In the genomic region with DNA sequence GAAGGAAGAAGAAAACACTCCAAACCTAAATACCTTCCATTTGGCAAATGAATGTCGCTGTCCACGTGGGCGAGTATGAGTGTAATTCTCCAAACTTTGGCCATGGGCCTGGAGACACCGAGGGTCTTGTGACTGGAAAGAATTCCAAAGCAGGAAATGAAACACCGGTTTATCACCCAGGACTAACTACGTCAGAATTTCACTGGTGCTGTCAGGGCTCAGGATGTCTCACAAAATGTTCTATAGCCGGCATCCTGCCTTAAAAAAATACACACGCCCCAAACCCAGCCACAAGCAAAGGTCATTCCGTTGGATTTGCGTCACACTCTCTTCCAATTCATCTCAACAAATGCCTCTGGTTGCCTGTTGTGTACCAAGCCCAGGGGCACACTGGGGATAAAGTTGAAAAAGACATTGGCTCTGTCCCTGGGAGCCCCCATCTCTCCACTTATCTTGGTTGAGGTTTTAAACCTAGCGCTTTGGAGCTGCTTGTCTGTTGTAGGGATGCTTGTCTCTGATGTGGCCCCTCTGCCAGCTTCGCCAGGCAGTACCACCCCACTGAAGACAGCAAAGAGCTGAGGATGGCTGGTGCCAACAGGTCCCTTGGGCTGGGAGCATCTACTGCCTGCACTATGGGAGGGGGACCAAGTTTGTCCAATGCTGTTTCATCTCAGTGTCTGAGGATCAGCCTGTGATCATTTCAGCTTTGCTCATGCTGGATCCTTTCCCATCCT, we compare ENCODE assay signal across 8 cellular contexts. TPM values are rescaled to one million over a fixed set of nuclear protein-coding genes. Genes with fewer than 3 reads are reported as not detected.
DNase-seq lines count a peak whose midpoint lies in the region; ATAC-seq and TF ChIP-seq lines count a peak whose summit lies in the region.
"Had no signal": no experiment of that assay in that cellular context is flagged by ENCODE, and none has a peak within 500 bp of the region (broad histone marks: within the 10 kb centered on the region; RNA-seq: fewer than 3 reads in every experiment).

No MANE protein-coding gene starts in this region.

- H3K27ac ChIP-seq in right lobe of liver (peak overlapping the region; percentile 63 to 83 (median 83)), testis (peak overlapping the region; percentile 80 to 86)
- H3K27ac ChIP-seq: SK-N-MC had no signal

- H3K27me3 ChIP-seq in right lobe of liver (no peaks in the 10 kb centered on the region), testis (no peaks in the 10 kb centered on the region)

- intact Hi-C loops in right lobe of liver (cut with DNase I) (no loop called here), testis (cut with DNase I; ENCODE audit: low total_unique reads) (no loop called here)

- DNase-seq in LHCN-M2 (ENCODE audit: low read depth) (peak; percentile 95), brain pericyte (ENCODE audit: low read depth, low spot score) (peak; percentile 82), right lobe of liver (peak in 1 of 3 donors; percentile 47), testis (peak; percentile 50), NCI-H1092 treated with DMSO at 0.1 percent for 48 hours (lab: John Stamatoyannopoulos, UW) (no peak)

- peaks cover 0 to 9% (median 0%) of the 10 kb centered on the region in 4 donors for H3K4me1 ChIP-seq in right lobe of liver
- H3K4me1 ChIP-seq in testis = peaks cover 17% of the 10 kb centered on the region

- TF ChIP-seq POLR2A in right lobe of liver (IDR thresholded peaks at IDR 0.05) (no peak), testis (IDR thresholded peaks at IDR 0.05) (no peak)

- 70% methylated on average over 6 of the region's 12 CpGs for WGBS in right lobe of liver (ENCODE audit: insufficient coverage, low coverage, low lambda C conversion rate, missing lambda C conversion rate)
- 56 to 64% methylated on average over 12 of the region's 12 CpGs for WGBS in testis, 2 donors

- TF ChIP-seq CTCF in right lobe of liver (IDR thresholded peaks at IDR 0.05) (no peak), testis (IDR thresholded peaks at IDR 0.05) (no peak)

- H3K9me3 ChIP-seq in right lobe of liver (no peaks in the 10 kb centered on the region), testis (no peaks in the 10 kb centered on the region)

- H3K4me3 ChIP-seq in right lobe of liver (no peak overlapping the region), testis (no peak overlapping the region)

- ATAC-seq in right lobe of liver (peak; percentile 60 to 68 (median 64)), GM21529 (IDR thresholded peaks at IDR 0.05; ENCODE audit: unreplicated experiment) (no peak), HG02798 (IDR thresholded peaks at IDR 0.05; ENCODE audit: poor library complexity, unreplicated experiment) (no peak)

- H3K36me3 ChIP-seq in right lobe of liver = no peaks in the 10 kb centered on the region
- H3K36me3 ChIP-seq in testis (ENCODE audit: low read depth, missing control alignments) = no peaks in the 10 kb centered on the region

RNA-seq across cellular contexts. Expression of a gene that starts 31.2 kb away (rescaled TPM):
- total RNA-seq in LHCN-M2 (2014; rRNA removed) (0.38 and 0.46 TPM in 2 replicates), right lobe of liver (1 to 10 TPM; 1.4 to 5.3 (median 2.8) TPM), testis (10 to 100 TPM; 28.9 to 51.7 TPM)
- polyA plus RNA-seq in LHCN-M2 (2012) = 0.34 TPM
- 53.7 TPM for polyA plus RNA-seq in testis (ENCODE audit: insufficient read depth, low read depth, low replicate concordance)

RNA-seq across cellular contexts. Expression of a gene that starts 38.1 kb away (rescaled TPM):
- 20.0 and 26.6 TPM in 2 replicates for total RNA-seq in LHCN-M2 (2014; rRNA removed)
- polyA plus RNA-seq in LHCN-M2 (2012) = 9.1 TPM
- 1 to 10 TPM; 2.9 to 9.7 (median 7.7) TPM for total RNA-seq in right lobe of liver
- total RNA-seq in testis = 10 to 100 TPM; 21.6 to 29.5 TPM
- polyA plus RNA-seq in testis (ENCODE audit: insufficient read depth, low read depth, low replicate concordance) = 21.5 TPM

RNA-seq across cellular contexts. Expression of a gene that starts 45.5 kb away (rescaled TPM):
- 211 and 248 TPM in 2 replicates for total RNA-seq in LHCN-M2 (2014; rRNA removed)
- 264 TPM for polyA plus RNA-seq in LHCN-M2 (2012)
- 100 to 1,000 TPM; 205 to 273 (median 240) TPM for total RNA-seq in right lobe of liver
- 10 to 100 TPM in 1 of 2 donors, 1 to 10 TPM in 1; 10.0 to 16.4 TPM for total RNA-seq in testis
- polyA plus RNA-seq in testis (ENCODE audit: insufficient read depth, low read depth, low replicate concordance) = 35.2 TPM

RNA-seq across cellular contexts. Expression of a gene that starts 53.5 kb away (rescaled TPM):
- total RNA-seq in LHCN-M2 (2014; rRNA removed) = 1.4 TPM in 2 replicates
- polyA plus RNA-seq in LHCN-M2 (2012) = 0.24 TPM
- 1 to 10 TPM in 1 of 6 experiments, under 1 TPM in 3, not detected in 2; 0.10 to 2.9 (median 0.15) TPM for total RNA-seq in right lobe of liver
- total RNA-seq in testis = 10 to 100 TPM; 10.1 to 14.6 TPM
- polyA plus RNA-seq in testis (ENCODE audit: insufficient read depth, low read depth, low replicate concordance) = 16.3 TPM

Comparison
In these comparisons a context has a peak if more than half of its experiments do, and no peak if none do; other contexts are left out.
1. ATAC-seq: peak in right lobe of liver (4 of 4); none in GM21529 (single experiment) and HG02798 (single experiment).
2. RNA of a gene that starts 31.2 kb away (total RNA-seq): 28.9 to 51.7 TPM in testis; 1.4 to 5.3 TPM in right lobe of liver and 0.38 to 0.46 TPM in LHCN-M2; every median in the first group is over 4 times any median in the second.
3. RNA of a gene that starts 45.5 kb away (total RNA-seq): 211 to 248 TPM in LHCN-M2 and 205 to 273 TPM in right lobe of liver; 10.0 to 16.4 TPM in testis; every median in the first group is over 10 times any median in the second.